ENCODE assay signal across 18 cellular contexts in the genomic region with DNA sequence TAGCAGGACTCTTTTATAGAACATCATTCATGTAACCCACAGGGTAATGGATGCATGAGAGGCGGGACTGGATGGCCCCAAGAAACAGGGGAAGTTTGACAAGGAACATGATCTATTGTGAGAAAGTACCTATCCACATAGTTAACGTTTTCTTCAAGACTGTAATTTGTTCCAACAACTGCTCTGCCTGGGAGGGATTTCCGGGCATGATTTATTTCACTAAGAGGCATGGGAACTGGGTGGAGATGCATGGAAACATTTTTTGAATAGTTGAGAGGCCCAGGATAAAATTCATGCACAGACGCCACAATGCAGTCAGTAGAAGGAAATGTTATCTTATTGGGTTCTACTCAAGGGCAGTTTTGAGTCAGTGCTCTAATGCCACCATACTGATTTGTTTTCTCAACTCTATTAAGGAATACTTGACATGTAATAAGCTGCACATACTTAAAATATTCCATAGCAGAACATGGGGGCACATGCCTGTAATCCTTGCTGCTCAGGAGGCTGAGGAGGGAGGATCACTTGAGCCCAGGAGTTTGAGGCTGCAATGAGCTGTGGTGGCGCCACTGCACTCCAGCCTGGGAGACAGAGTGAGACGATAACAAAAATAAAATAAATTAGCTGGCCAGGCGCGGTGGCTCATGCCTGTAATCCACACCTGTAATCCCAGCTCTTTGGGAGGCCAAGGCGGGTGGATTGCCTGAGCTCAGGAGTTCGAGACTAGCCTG. TPM values are rescaled to one million over a fixed set of nuclear protein-coding genes. Genes with fewer than 3 reads are reported as not detected.
DNase-seq lines count a peak whose midpoint lies in the region; ATAC-seq and TF ChIP-seq lines count a peak whose summit lies in the region.
"Had no signal": no experiment of that assay in that cellular context is flagged by ENCODE, and none has a peak within 500 bp of the region (broad histone marks: within the 10 kb centered on the region; RNA-seq: fewer than 3 reads in every experiment).

No MANE protein-coding gene starts in this region.

- H3K4me1 Mint-ChIP-seq in MCF 10A (ENCODE audit: insufficient read depth, unreplicated experiment) = peaks cover 7% of the 10 kb centered on the region
- H3K4me1 Mint-ChIP-seq: activated T-helper 17 cell treated with anti-CD3 and anti-CD28 coated beads, Interleukin-2, amount 50 U/mL, for 72 hours; IgD-negative memory B cell; neural crest cell had no signal

- no peak overlapping the region for H3K4me3 ChIP-seq in breast epithelium
- H3K4me3 ChIP-seq in skeletal muscle satellite cell (ENCODE audit: low read length) = no peak overlapping the region
- H3K4me3 ChIP-seq: upper lobe of left lung had no signal

- no peak for TF ChIP-seq POLR2A in breast epithelium (IDR thresholded peaks at IDR 0.05)

- H3K36me3 ChIP-seq in breast epithelium (no peaks in the 10 kb centered on the region), skeletal muscle satellite cell (ENCODE audit: insufficient read depth, low read length) (no peaks in the 10 kb centered on the region)
- H3K36me3 ChIP-seq: upper lobe of left lung had no signal

- H3K4me3 Mint-ChIP-seq in MCF 10A (ENCODE audit: unreplicated experiment) = no peak overlapping the region
- H3K4me3 Mint-ChIP-seq: activated T-helper 17 cell treated with anti-CD3 and anti-CD28 coated beads, Interleukin-2, amount 50 U/mL, for 72 hours; IgD-negative memory B cell; neural crest cell had no signal

- ATAC-seq in SK-N-SH treated with all-trans-retinoic acid at 6 μM for 48 hours (peak; percentile 87), HG02884 (IDR thresholded peaks at IDR 0.05; ENCODE audit: unreplicated experiment) (no peak), HG03135 (IDR thresholded peaks at IDR 0.05; ENCODE audit: unreplicated experiment) (no peak)
- ATAC-seq: activated T-helper 17 cell treated with anti-CD3 and anti-CD28 coated beads, Interleukin-2, amount 50 U/mL, for 72 hours had no signal

- no peak overlapping the region for H3K4me2 ChIP-seq in skeletal muscle satellite cell (ENCODE audit: low read length)

- POLR2A ChIA-PET in MCF 10A (lab: Yijun Ruan, JAX) = no interaction called here

- H3K4me1 ChIP-seq in breast epithelium (no peaks in the 10 kb centered on the region), skeletal muscle satellite cell (ENCODE audit: control insufficient read depth, insufficient read depth, low read length) (peaks cover 5% of the 10 kb centered on the region)
- H3K4me1 ChIP-seq: upper lobe of left lung had no signal

- no peak overlapping the region for H3K27ac ChIP-seq in breast epithelium
- H3K27ac ChIP-seq: upper lobe of left lung had no signal

- H3K27me3 ChIP-seq in breast epithelium (no peaks in the 10 kb centered on the region), skeletal muscle satellite cell (ENCODE audit: control insufficient read depth, insufficient read depth, low read length) (peaks cover 22% of the 10 kb centered on the region)
- H3K27me3 ChIP-seq: upper lobe of left lung had no signal

- CTCF ChIA-PET in MCF 10A (lab: Yijun Ruan, JAX) = interaction anchor here (1.0 to 1.2 kb wide), 2 partner anchors 19 to 21 kb away, joined by 4 read pairs; no protein-coding TSS in a partner anchor

- peak overlapping the region; percentile 51 for H3K27ac Mint-ChIP-seq in MCF 10A (ENCODE audit: low read depth, unreplicated experiment)
- H3K27ac Mint-ChIP-seq: activated T-helper 17 cell treated with anti-CD3 and anti-CD28 coated beads, Interleukin-2, amount 50 U/mL, for 72 hours; IgD-negative memory B cell had no signal

- peak overlapping the region; percentile 18 for H3K9ac ChIP-seq in skeletal muscle satellite cell (ENCODE audit: low read depth, low read length)

- H3K9me3 ChIP-seq in breast epithelium (no peaks in the 10 kb centered on the region), skeletal muscle satellite cell (replicated peaks; ENCODE audit: low read length) (no peaks in the 10 kb centered on the region)
- H3K9me3 ChIP-seq: upper lobe of left lung had no signal

- H3K9me3 Mint-ChIP-seq in MCF 10A (ENCODE audit: unreplicated experiment) = no peaks in the 10 kb centered on the region
- H3K9me3 Mint-ChIP-seq: activated T-helper 17 cell treated with anti-CD3 and anti-CD28 coated beads, Interleukin-2, amount 50 U/mL, for 72 hours; neural crest cell had no signal

- H3K36me3 Mint-ChIP-seq in MCF 10A (ENCODE audit: insufficient read depth, unreplicated experiment) = no peaks in the 10 kb centered on the region

- DNase-seq in MCF 10A (ENCODE audit: unreplicated experiment) (no peak), breast epithelium (ENCODE audit: low spot score in 2 of 2) (no peak), fibroblast of peridontal ligament (ENCODE audit: extremely low read depth) (peak; percentile 77)
- no peak for DNase-seq in activated T-cell treated with anti-CD3 and anti-CD28 coated beads, Interleukin-2, amount 50 U/mL, for 48 hours
- DNase-seq: 8988T; activated CD4-positive, alpha-beta T cell treated with anti-CD3 and anti-CD28 coated beads for 4 hours; caudate nucleus; DND-41; NCI-H1694 treated with DMSO at 0.1 percent for 48 hours; NCI-H82; upper lobe of left lung had no signal

- intact Hi-C loops in MCF 10A (cut with micrococcal nuclease) (no loop called here), breast epithelium (cut with DNase I; ENCODE audit: low total_unique reads) (no loop called here)

- BruUV-seq in MCF 10A (replicated peaks; lab: Mats Ljungman, UMichigan) = no TSS peak

- no peaks in the 10 kb centered on the region for H3K27me3 Mint-ChIP-seq in MCF 10A (ENCODE audit: insufficient read depth, unreplicated experiment)

- no peak for TF ChIP-seq CTCF in MCF 10A (IDR thresholded peaks at IDR 0.05; ENCODE audit: unreplicated experiment)
- TF ChIP-seq CTCF in breast epithelium (IDR thresholded peaks at IDR 0.05) = no peak

TF ChIP-seq in SK-N-SH treated with all-trans-retinoic acid at 6 μM for 48 hours, 23 proteins besides CTCF, POLR2A, EP300 and RAD21:
- TF ChIP-seq ZFP3 (CRISPR knock-in tag; IDR thresholded peaks at IDR 0.05) (no peak), ISL1 (CRISPR knock-in tag; IDR thresholded peaks at IDR 0.05) (peak; percentile 36; the same call in 1 of the 2 replicates), ZNF8 (CRISPR knock-in tag; IDR thresholded peaks at IDR 0.05) (no peak), GLIS3 (CRISPR knock-in tag; IDR thresholded peaks at IDR 0.05) (no peak), ZNF70 (CRISPR knock-in tag; IDR thresholded peaks at IDR 0.05) (no peak), CSDC2 (CRISPR knock-in tag; IDR thresholded peaks at IDR 0.05) (no peak), ARNTL (CRISPR knock-in tag; IDR thresholded peaks at IDR 0.05; ENCODE audit: borderline replicate concordance, low read depth) (no peak)

RNA-seq across cellular contexts. Expression of a gene that starts 9.9 kb away (rescaled TPM):
- total RNA-seq in MCF 10A (2022) (22.6 and 36.8 TPM in 2 replicates), breast epithelium (10 to 100 TPM; 13.1 to 18.0 (median 16.1) TPM)
- total RNA-seq in skeletal muscle satellite cell (2012; rRNA removed) = 14.2 and 15.5 TPM in 2 replicates

RNA-seq across cellular contexts. Expression of a gene that starts 16.6 kb away (rescaled TPM):
- total RNA-seq in MCF 10A (2022) (not detected in 2 replicates), breast epithelium (1 to 10 TPM in 1 of 3 donors, under 1 TPM in 2; 0.16 to 1.2 (median 0.66) TPM)
- total RNA-seq in skeletal muscle satellite cell (2012; rRNA removed) = 0.25 TPM in 1 of 2 replicates, not detected in the other

RNA-seq across cellular contexts. Expression of a gene that starts 30.7 kb away (rescaled TPM):
- total RNA-seq in MCF 10A (2022) = 46.1 and 48.5 TPM in 2 replicates
- total RNA-seq in breast epithelium = 10 to 100 TPM; 52.8 to 53.6 (median 53.6) TPM
- 50.4 and 55.0 TPM in 2 replicates for total RNA-seq in skeletal muscle satellite cell (2012; rRNA removed)

RNA-seq across cellular contexts. Expression of a gene that starts 32.0 kb away (rescaled TPM):
- total RNA-seq in MCF 10A (2022) (23.3 and 27.4 TPM in 2 replicates), breast epithelium (10 to 100 TPM; 16.4 to 23.6 (median 17.6) TPM)
- total RNA-seq in skeletal muscle satellite cell (2012; rRNA removed) = 7.0 and 8.6 TPM in 2 replicates

RNA-seq across cellular contexts. Expression of a gene that starts 35.0 kb away (rescaled TPM):
- 2.5 and 2.6 TPM in 2 replicates for total RNA-seq in MCF 10A (2022)
- 1 to 10 TPM; 5.3 to 9.4 (median 8.8) TPM for total RNA-seq in breast epithelium
- 4.1 and 5.7 TPM in 2 replicates for total RNA-seq in skeletal muscle satellite cell (2012; rRNA removed)
